ENCODE assay signal across 9 cellular contexts in genomic region chr11:44950036-44950624, GRCh38. TPM values are rescaled to one million over a fixed set of nuclear protein-coding genes. Genes with fewer than 3 reads are reported as not detected.
A peak's percentile ranks its signal among the peaks of the same experiment; 100 is the strongest.
DNase-seq lines count a peak whose midpoint lies in the region; ATAC-seq and TF ChIP-seq lines count a peak whose summit lies in the region.
"Had no signal": no experiment of that assay in that cellular context is flagged by ENCODE, and none has a peak within 500 bp of the region (broad histone marks: within the 10 kb centered on the region; RNA-seq: fewer than 3 reads in every experiment).

No MANE protein-coding gene starts in this region.

- H3K4me3 ChIP-seq in heart left ventricle (peak overlapping the region; percentile 47 to 97 (median 88)), retinal pigment epithelial cell (ENCODE audit: low read length) (peak overlapping the region; percentile 68)

- whole genome bisulfite sequencing in heart left ventricle, 4 donors = 0 to 2% (median 0%) methylated on average over 32 to 63 of the region's 63 CpGs

- ATAC-seq in heart left ventricle (peak in 1 of 4 donors; percentile 17), GM19395 (IDR thresholded peaks at IDR 0.05; ENCODE audit: unreplicated experiment) (no peak), GM18907 (IDR thresholded peaks at IDR 0.05; ENCODE audit: unreplicated experiment) (no peak), HG03175 (IDR thresholded peaks at IDR 0.05; ENCODE audit: unreplicated experiment) (no peak)

- no peak overlapping the region for H3K27ac Mint-ChIP-seq in activated T-cell treated with anti-CD3 and anti-CD28 coated beads, Interleukin-2, amount 50 U/mL, for 24 hours
- H3K27ac Mint-ChIP-seq: activated naive CD4-positive, alpha-beta T cell treated with anti-CD3 and anti-CD28 coated beads, Interleukin-2, amount 50 U/mL, for 72 hours had no signal

- H3K36me3 ChIP-seq in heart left ventricle = no peaks in the 10 kb centered on the region

- H3K27ac ChIP-seq in heart left ventricle = peak overlapping the region; percentile 63 to 91 (median 84)

- H3K4me1 ChIP-seq in heart left ventricle = peaks cover 0 to 72% (median 48%) of the 10 kb centered on the region in 12 donors

- H3K4me3 Mint-ChIP-seq in activated T-cell treated with anti-CD3 and anti-CD28 coated beads, Interleukin-2, amount 50 U/mL, for 24 hours = peak overlapping the region; percentile 77

- H3K27me3 ChIP-seq in heart left ventricle = no peaks in the 10 kb centered on the region

- no peaks in the 10 kb centered on the region for H3K9me3 Mint-ChIP-seq in activated T-cell treated with anti-CD3 and anti-CD28 coated beads, Interleukin-2, amount 50 U/mL, for 24 hours
- H3K9me3 Mint-ChIP-seq: activated naive CD4-positive, alpha-beta T cell treated with anti-CD3 and anti-CD28 coated beads, Interleukin-2, amount 50 U/mL, for 72 hours had no signal

- intact Hi-C loops in heart left ventricle (cut with DNase I) = loop anchor here in 3 of 10 donors (5.0 kb wide), 3 partner anchors 72 to 387 kb away; no protein-coding TSS in a partner anchor

- DNase-seq in activated effector memory CD4-positive, alpha-beta T cell treated with anti-CD3 and anti-CD28 coated beads, Interleukin-2, amount 50 U/mL, for 16 hours = peak; percentile 75
- no peak for DNase-seq in activated effector memory CD4-positive, alpha-beta T cell treated with Interleukin-2 at 50 U/mL for 16 hours
- DNase-seq in activated T-cell treated with anti-CD3 and anti-CD28 coated beads, Interleukin-2, amount 50 U/mL, for 24 hours = peak; percentile 63
- DNase-seq in heart left ventricle (peak in 4 of 5 donors; percentile 50 to 74 (median 60)), retinal pigment epithelial cell (ENCODE audit: low read depth) (no peak)

- no peak for TF ChIP-seq POLR2A in heart left ventricle (IDR thresholded peaks at IDR 0.05)

- H3K4me1 Mint-ChIP-seq in activated T-cell treated with anti-CD3 and anti-CD28 coated beads, Interleukin-2, amount 50 U/mL, for 24 hours (ENCODE audit: low read depth) = peaks cover 12% of the 10 kb centered on the region

- H3K36me3 Mint-ChIP-seq in activated T-cell treated with anti-CD3 and anti-CD28 coated beads, Interleukin-2, amount 50 U/mL, for 24 hours (ENCODE audit: low read depth) = no peaks in the 10 kb centered on the region
- H3K36me3 Mint-ChIP-seq: activated naive CD4-positive, alpha-beta T cell treated with anti-CD3 and anti-CD28 coated beads, Interleukin-2, amount 50 U/mL, for 72 hours had no signal

- peaks cover 7% of the 10 kb centered on the region for H3K27me3 Mint-ChIP-seq in activated T-cell treated with anti-CD3 and anti-CD28 coated beads, Interleukin-2, amount 50 U/mL, for 24 hours

- TF ChIP-seq CTCF in heart left ventricle (IDR thresholded peaks at IDR 0.05) (no peak), retinal pigment epithelial cell (conservative IDR thresholded peaks at IDR 0.05; ENCODE audit: low read depth, low read length) (no peak)

- H3K9me3 ChIP-seq in heart left ventricle = no peaks in the 10 kb centered on the region

RNA-seq across cellular contexts. Expression of gene TP53I11, which starts 0.6 kb away (rescaled TPM):
- 10 to 100 TPM; 24.0 to 75.0 (median 39.4) TPM for total RNA-seq in heart left ventricle
- polyA plus RNA-seq in heart left ventricle = 10 to 100 TPM; 34.9 to 91.3 TPM

Comparison
In these comparisons a context has a peak if more than half of its experiments do, and no peak if none do; other contexts are left out.
1. DNase-seq: peak in activated effector memory CD4-positive, alpha-beta T cell treated with anti-CD3 and anti-CD28 coated beads, Interleukin-2, amount 50 U/mL, for 16 hours (single experiment), activated T-cell treated with anti-CD3 and anti-CD28 coated beads, Interleukin-2, amount 50 U/mL, for 24 hours (single experiment) and heart left ventricle (4 of 5); none in activated effector memory CD4-positive, alpha-beta T cell treated with Interleukin-2 at 50 U/mL for 16 hours (single experiment) and retinal pigment epithelial cell (single experiment).